In genomic region chr5:1481999-1482381, GRCh38 we compare ENCODE assay signal across 18 cellular contexts. TPM values are rescaled to one million over a fixed set of nuclear protein-coding genes. Genes with fewer than 3 reads are reported as not detected.
"Had no signal": no experiment of that assay in that cellular context is flagged by ENCODE, and none has a peak within 500 bp of the region (broad histone marks: within the 10 kb centered on the region; RNA-seq: fewer than 3 reads in every experiment).

No MANE protein-coding gene starts in this region.

- H3K27me3 Mint-ChIP-seq: activated CD4-positive, alpha-beta memory T cell treated with anti-CD3 and anti-CD28 coated beads, Interleukin-2, amount 10 ng/mL, durations not matched to agents 7 days and 5 days; activated naive CD8-positive, alpha-beta T cell treated with anti-CD3 and anti-CD28 coated beads, Interleukin-2, amount 50 U/mL, for 24 hours had no signal

- H3K27me3 ChIP-seq: ascending aorta, heart left ventricle, left lung, sigmoid colon, stomach had no signal

- H3K27ac Mint-ChIP-seq: activated CD4-positive, alpha-beta memory T cell treated with anti-CD3 and anti-CD28 coated beads, Interleukin-2, amount 10 ng/mL, durations not matched to agents 7 days and 5 days; nephron progenitor cell had no signal

- H3K4me1 Mint-ChIP-seq: nephron progenitor cell had no signal

- H3K9me3 ChIP-seq: ascending aorta, heart left ventricle, left lung, sigmoid colon, stomach, thoracic aorta had no signal

- DNase-seq: activated CD4-positive, alpha-beta memory T cell treated with anti-CD3 and anti-CD28 coated beads, Interleukin-2, amount 10 ng/mL, durations not matched to agents 7 days and 5 days; activated naive CD4-positive, alpha-beta T cell treated with Interleukin-2 at 50 U/mL for 16 hours; activated naive CD8-positive, alpha-beta T cell treated with anti-CD3 and anti-CD28 coated beads, Interleukin-2, amount 50 U/mL, for 24 hours; nephron progenitor cell; sigmoid colon; stimulated activated CD4-positive, alpha-beta T cell treated with anti-CD3 and anti-CD28 coated beads, Interleukin-12 subunit alpha, Interleukin-12 subunit beta, amount 100 ng/mL, for 4 hours; stimulated activated CD4-positive, alpha-beta T cell treated with anti-CD3 and anti-CD28 coated beads, Interleukin-4, amount 100 ng/mL, for 1 hour; stimulated activated CD8-positive, alpha-beta memory T cell treated with anti-CD3 and anti-CD28 coated beads, Interleukin-4, amount 100 ng/mL, for 48 hours; stomach had no signal

- ATAC-seq: activated naive CD8-positive, alpha-beta T cell treated with anti-CD3 and anti-CD28 coated beads, Interleukin-2, amount 50 U/mL, for 24 hours; heart left ventricle; left lung had no signal

- H3K4me3 Mint-ChIP-seq: activated CD4-positive, alpha-beta memory T cell treated with anti-CD3 and anti-CD28 coated beads, Interleukin-2, amount 10 ng/mL, durations not matched to agents 7 days and 5 days; activated naive CD8-positive, alpha-beta T cell treated with anti-CD3 and anti-CD28 coated beads, Interleukin-2, amount 50 U/mL, for 24 hours; nephron progenitor cell had no signal

- H3K4me1 ChIP-seq: ascending aorta had no signal

- H3K4me3 ChIP-seq: ascending aorta, heart left ventricle, left lung, sigmoid colon, stomach, thoracic aorta had no signal

- H3K27ac ChIP-seq: ascending aorta, sigmoid colon, thoracic aorta had no signal

- H3K9me3 Mint-ChIP-seq: activated CD4-positive, alpha-beta memory T cell treated with anti-CD3 and anti-CD28 coated beads, Interleukin-2, amount 10 ng/mL, durations not matched to agents 7 days and 5 days; activated naive CD8-positive, alpha-beta T cell treated with anti-CD3 and anti-CD28 coated beads, Interleukin-2, amount 50 U/mL, for 24 hours; nephron progenitor cell had no signal

RNA-seq across cellular contexts. Expression of gene SLC6A3, which starts 36.8 kb away (rescaled TPM):
- total RNA-seq: activated CD4-positive, alpha-beta memory T cell treated with anti-CD3 and anti-CD28 coated beads, Interleukin-2, amount 10 ng/mL, durations not matched to agents 7 days and 5 days; ascending aorta; bronchial epithelial cell; fibroblast of lung; frontal cortex; osteoblast; sigmoid colon; stomach; urinary bladder had no signal
- polyA plus RNA-seq: fibroblast of lung had no signal
